24 cellular contexts compared by ENCODE assay signal in genomic region chr11:34340653-34341052, GRCh38.
"Had no signal": no experiment of that assay in that cellular context is flagged by ENCODE, and none has a peak within 500 bp of the region (broad histone marks: within the 10 kb centered on the region; RNA-seq: fewer than 3 reads in every experiment).

No MANE protein-coding gene starts in this region.

- H3K27ac Mint-ChIP-seq: naive thymus-derived CD4-positive, alpha-beta T cell; neural progenitor cell; stimulated activated naive B cell treated with anti-CD40 and anti-IgM and Interleukin-4, amounts not matched to agents 10 μg/mL and 1 μg/mL and 100 μg/mL, for 72 hours; stimulated activated naive CD8-positive, alpha-beta T cell treated with anti-CD3 and anti-CD28 coated beads, Interleukin-15, Interleukin-2, amounts not matched to agents 100 ng/mL and 50 ng/mL, for 24 hours had no signal

- H3K9me3 Mint-ChIP-seq: naive thymus-derived CD4-positive, alpha-beta T cell; nephron; neural progenitor cell; stimulated activated naive B cell treated with anti-CD40 and anti-IgM and Interleukin-4, amounts not matched to agents 10 μg/mL and 1 μg/mL and 100 μg/mL, for 72 hours; stimulated activated naive CD8-positive, alpha-beta T cell treated with anti-CD3 and anti-CD28 coated beads, Interleukin-15, Interleukin-2, amounts not matched to agents 100 ng/mL and 50 ng/mL, for 24 hours had no signal

- H3K27ac ChIP-seq: colonic mucosa, foreskin keratinocyte, hepatocyte, left lung, neural progenitor cell, prostate gland, spleen had no signal

- ATAC-seq: foreskin keratinocyte; gastroesophageal sphincter; heart left ventricle; left lung; naive thymus-derived CD4-positive, alpha-beta T cell; right cardiac atrium; stimulated activated naive B cell treated with anti-CD40 and anti-IgM and Interleukin-4, amounts not matched to agents 10 μg/mL and 1 μg/mL and 100 μg/mL, for 72 hours had no signal

- H3K36me3 ChIP-seq: colonic mucosa, esophagus muscularis mucosa, gastroesophageal sphincter, heart left ventricle, left lung, neural progenitor cell, prostate gland, sigmoid colon, spleen had no signal

- H3K9me3 ChIP-seq: colonic mucosa, esophagus muscularis mucosa, gastroesophageal sphincter, heart left ventricle, left lung, prostate gland, sigmoid colon, spleen had no signal

- H3K4me3 ChIP-seq: colonic mucosa, esophagus muscularis mucosa, gastroesophageal sphincter, heart left ventricle, hepatocyte, left lung, neural progenitor cell, prostate gland, sigmoid colon, spleen had no signal

- H3K27me3 ChIP-seq: colonic mucosa, esophagus muscularis mucosa, gastroesophageal sphincter, heart left ventricle, hepatocyte, left lung, neural progenitor cell, sigmoid colon, spleen had no signal

- DNase-seq: colonic mucosa; dermis blood vessel endothelial cell; effector memory CD4-positive, alpha-beta T cell; foreskin keratinocyte; heart left ventricle; kidney; left lung; mesendoderm; midbrain; naive thymus-derived CD4-positive, alpha-beta T cell; nucleus accumbens; right cardiac atrium; sigmoid colon; spleen; stimulated activated CD4-positive, alpha-beta T cell treated with anti-CD3 and anti-CD28 coated beads, Interleukin-2, amount 100 ng/mL, for 48 hours; stimulated activated naive B cell treated with anti-CD40 and anti-IgM and Interleukin-4, amounts not matched to agents 10 μg/mL and 1 μg/mL and 100 μg/mL, for 72 hours; trophoblast cell had no signal

- H3K4me1 ChIP-seq: colonic mucosa, prostate gland had no signal

- H3K36me3 Mint-ChIP-seq: naive thymus-derived CD4-positive, alpha-beta T cell; neural progenitor cell had no signal
